In the genomic region with DNA sequence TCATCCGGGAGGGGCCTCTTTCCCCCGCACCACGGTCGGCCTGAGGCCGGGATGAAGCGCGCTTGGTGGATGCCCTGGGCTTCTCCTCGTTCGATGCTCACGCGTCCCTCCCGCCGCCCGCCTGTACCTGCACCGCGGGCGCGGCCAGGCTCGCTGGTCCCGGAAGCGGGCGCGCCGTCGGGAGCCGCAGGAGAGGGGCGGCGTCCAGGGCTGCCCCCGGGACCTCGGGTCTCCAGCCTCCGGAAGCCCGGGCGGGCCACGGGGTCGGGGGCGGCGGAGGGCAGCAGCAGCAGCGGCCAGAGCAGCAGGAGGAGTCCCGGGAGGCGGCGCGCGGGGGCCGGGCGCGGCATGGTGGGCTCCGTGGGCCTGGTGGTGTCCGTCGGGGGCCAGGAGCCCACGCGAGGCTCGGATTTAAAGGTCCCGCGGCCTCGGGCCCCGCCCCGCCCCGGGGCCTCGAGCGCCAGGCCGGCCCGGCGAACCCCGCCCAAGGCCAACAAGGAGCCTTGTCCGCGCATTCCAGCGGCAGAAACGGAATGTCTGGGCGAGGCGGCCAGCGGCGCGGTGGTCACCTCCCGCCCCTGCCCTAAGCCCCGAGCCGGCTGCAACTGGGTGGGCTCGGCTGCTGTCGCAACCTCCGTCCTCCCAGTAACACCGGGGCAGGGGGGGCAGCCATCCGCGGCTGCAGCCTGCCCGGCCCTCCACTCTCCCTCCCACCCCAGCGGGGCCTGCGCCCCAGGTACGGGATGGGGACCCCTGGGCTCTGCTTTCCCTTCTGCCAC, we compare ENCODE assay signal across 8 cellular contexts. TPM values are rescaled to one million over a fixed set of nuclear protein-coding genes. Genes with fewer than 3 reads are reported as not detected.
A peak's percentile ranks its signal among the peaks of the same experiment; 100 is the strongest.
DNase-seq lines count a peak whose midpoint lies in the region; ATAC-seq and TF ChIP-seq lines count a peak whose summit lies in the region.

A gene with protein sequence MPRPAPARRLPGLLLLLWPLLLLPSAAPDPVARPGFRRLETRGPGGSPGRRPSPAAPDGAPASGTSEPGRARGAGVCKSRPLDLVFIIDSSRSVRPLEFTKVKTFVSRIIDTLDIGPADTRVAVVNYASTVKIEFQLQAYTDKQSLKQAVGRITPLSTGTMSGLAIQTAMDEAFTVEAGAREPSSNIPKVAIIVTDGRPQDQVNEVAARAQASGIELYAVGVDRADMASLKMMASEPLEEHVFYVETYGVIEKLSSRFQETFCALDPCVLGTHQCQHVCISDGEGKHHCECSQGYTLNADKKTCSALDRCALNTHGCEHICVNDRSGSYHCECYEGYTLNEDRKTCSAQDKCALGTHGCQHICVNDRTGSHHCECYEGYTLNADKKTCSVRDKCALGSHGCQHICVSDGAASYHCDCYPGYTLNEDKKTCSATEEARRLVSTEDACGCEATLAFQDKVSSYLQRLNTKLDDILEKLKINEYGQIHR (minus strand): TSS at position 387 of the 779 bp plus-strand sequence. CDS start 37 bp downstream, at position 350.

- WGBS in transverse colon (ENCODE audit: low coverage in 1 of 2), 2 donors = 5% methylated on average over 37 of the region's 86 CpGs; no CpG with 5 or more reads in 1 of the 2 donors

- ATAC-seq in memory B cell (ENCODE audit: low read depth) (peak; percentile 41), HG03175 (IDR thresholded peaks at IDR 0.05; ENCODE audit: unreplicated experiment) (no peak), HG02938 (IDR thresholded peaks at IDR 0.05; ENCODE audit: unreplicated experiment) (no peak)

- H3K4me1 Mint-ChIP-seq in memory B cell = peaks cover 2% of the 10 kb centered on the region

- intact Hi-C loops in dorsolateral prefrontal cortex (cut with DNase I) = loop anchor here in 1 of 2 donors (5.0 kb wide), 1 partner anchor 85 kb away; no protein-coding TSS in a partner anchor
- intact Hi-C loops in transverse colon (cut with DNase I; ENCODE audit: low total_unique reads) = no loop called here

- DNase-seq in GM12865 (ENCODE audit: low read depth) = no peak
- no peak for DNase-seq in NT2/D1 (ENCODE audit: low read depth, low spot score)
- DNase-seq in dorsolateral prefrontal cortex = no peak
- peak in 1 of 2 donors; percentile 21 for DNase-seq in memory B cell (ENCODE audit: low spot score in 2 of 2)
- peak; percentile 46 for DNase-seq in transverse colon
- DNase-seq in midbrain (lab: John Stamatoyannopoulos, UW) = no peak

- in situ Hi-C loops in transverse colon (cut with MboI; ENCODE audit: low pct_ligation_motif_present in 1 of 4, low pct_unique_long_range_greater_than_20kb in 1 of 4, low sequenced_read_pairs in 3 of 4) = loop anchor here in 3 of 4 donors (5.0 to 10.0 kb wide), 2 partner anchors 80 to 82 kb away; no protein-coding TSS in a partner anchor

- H3K27me3 ChIP-seq in NT2/D1 (ENCODE audit: insufficient read depth, insufficient read length) (peaks cover 33% of the 10 kb centered on the region), dorsolateral prefrontal cortex (peaks cover 0 to 34% (median 7%) of the 10 kb centered on the region in 45 donors), transverse colon (peaks cover 49% of the 10 kb centered on the region)

- peaks cover 8% of the 10 kb centered on the region; the same call in 1 of the 2 replicates for H3K9me3 ChIP-seq in NT2/D1 (ENCODE audit: insufficient read depth, low read length)
- H3K9me3 ChIP-seq in transverse colon = no peaks in the 10 kb centered on the region

- no peak for TF ChIP-seq POLR2A in transverse colon (IDR thresholded peaks at IDR 0.05)

- H3K36me3 ChIP-seq in NT2/D1 (ENCODE audit: insufficient read depth, insufficient read length, low read length) (no peaks in the 10 kb centered on the region), transverse colon (no peaks in the 10 kb centered on the region)

- TF ChIP-seq CTCF in GM12865 (IDR thresholded peaks at IDR 0.05; ENCODE audit: insufficient read depth, low read depth, low read length, missing control alignments) (no peak), dorsolateral prefrontal cortex (IDR thresholded peaks at IDR 0.05 in 54 of 56, conservative IDR thresholded peaks at IDR 0.05 in 2 of 56; ENCODE audit: low read depth in 1 of 56, partially characterized antibody in 56 of 56) (no peak), transverse colon (IDR thresholded peaks at IDR 0.05) (no peak)

- peak within 1 kb of the TSS; percentile 10; the same call in 1 of the 2 replicates for H3K4me3 ChIP-seq in GM12865 (ENCODE audit: low read depth, low read length)
- peak within 1 kb of the TSS; percentile 41 for H3K4me3 ChIP-seq in NT2/D1 (ENCODE audit: insufficient read length, low read depth)
- peak within 1 kb of the TSS; percentile 35 to 76 (median 59) for H3K4me3 ChIP-seq in dorsolateral prefrontal cortex
- peak within 1 kb of the TSS; percentile 27 to 53 (median 43) for H3K4me3 ChIP-seq in transverse colon

- peaks cover 21% of the 10 kb centered on the region for H3K27me3 Mint-ChIP-seq in memory B cell

- H3K27ac ChIP-seq in dorsolateral prefrontal cortex (peak within 1 kb of the TSS in 33 of 59 donors; percentile 6 to 83 (median 51)), transverse colon (peak within 1 kb of the TSS in 3 of 4 donors; percentile 1 to 23 (median 2))

- H3K4me1 ChIP-seq in NT2/D1 (ENCODE audit: insufficient read depth, insufficient read length) = no peaks in the 10 kb centered on the region
- H3K4me1 ChIP-seq in transverse colon = peaks cover 0 to 13% (median 10%) of the 10 kb centered on the region in 4 donors

- H3K4me3 Mint-ChIP-seq in memory B cell = peak within 1 kb of the TSS; percentile 82

- TF ChIP-seq EP300 in transverse colon (IDR thresholded peaks at IDR 0.05; ENCODE audit: low read depth) = no peak

- H3K9ac ChIP-seq in NT2/D1 (ENCODE audit: insufficient read length, low read depth) = peak within 1 kb of the TSS; percentile 59

- no peaks in the 10 kb centered on the region for H3K36me3 Mint-ChIP-seq in memory B cell

- H3K9me3 Mint-ChIP-seq in memory B cell = no peaks in the 10 kb centered on the region

- H3K27ac Mint-ChIP-seq in memory B cell = no peak within 1 kb of the TSS

RNA-seq across cellular contexts. Expression of the gene that starts here (rescaled TPM):
- 1 to 10 TPM in 115 of 120 experiments, under 1 TPM in 5; 0.34 to 9.2 (median 2.8) TPM for total RNA-seq in dorsolateral prefrontal cortex
- total RNA-seq in transverse colon = under 1 TPM in 2 of 4 donors, not detected in 2; 0.16 to 0.27 TPM

Comparison
In these comparisons a context has a peak if more than half of its experiments do, and no peak if none do; other contexts are left out.
1. Peak in DNase-seq, H3K4me3 ChIP-seq and H3K27ac ChIP-seq in transverse colon; RNA of the gene not detected or under 1 TPM.